In the genomic region with DNA sequence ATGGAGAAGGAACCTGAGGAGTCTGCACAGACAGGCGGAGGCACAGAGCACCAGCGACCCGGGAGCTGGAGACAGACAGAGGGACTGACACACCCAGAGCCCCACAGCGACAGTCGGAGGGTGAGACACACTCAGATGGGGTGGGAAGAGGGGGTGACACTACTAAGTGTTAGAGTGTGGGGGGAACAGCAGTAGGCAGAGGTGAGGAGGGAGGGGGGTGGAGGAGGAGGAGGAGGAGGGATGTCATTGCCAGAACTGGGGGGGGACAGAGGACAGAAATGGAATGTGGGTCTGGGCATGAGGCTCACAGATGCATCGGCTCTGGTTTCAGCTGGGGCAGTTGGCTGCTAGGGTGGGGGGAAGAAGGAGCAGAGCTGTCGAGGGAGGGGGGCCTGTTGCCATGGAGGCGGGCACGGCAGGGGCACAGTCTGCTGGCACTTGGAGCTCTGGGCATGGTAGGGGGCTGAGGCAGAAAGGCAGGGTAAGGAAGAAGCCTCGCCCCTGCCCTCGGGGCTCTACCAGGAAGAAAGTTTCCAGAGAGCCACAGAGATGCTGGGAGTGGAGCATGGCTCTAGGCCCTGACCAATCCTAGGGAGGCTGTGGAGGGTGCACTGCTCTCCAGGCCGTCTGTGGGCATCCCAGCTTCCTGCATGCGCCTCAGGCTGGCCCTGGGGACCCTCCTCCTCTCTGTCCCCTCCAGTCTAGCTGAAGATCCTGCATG, we compare ENCODE assay signal across 14 cellular contexts. TPM values are rescaled to one million over a fixed set of nuclear protein-coding genes. Genes with fewer than 3 reads are reported as not detected.
DNase-seq lines count a peak whose midpoint lies in the region; ATAC-seq, FAIRE-seq and TF ChIP-seq lines count a peak whose summit lies in the region.
"Had no signal": no experiment of that assay in that cellular context is flagged by ENCODE, and none has a peak within 500 bp of the region (broad histone marks: within the 10 kb centered on the region; RNA-seq: fewer than 3 reads in every experiment).

No MANE protein-coding gene starts in this region.

- in situ Hi-C loops in IMR-90 (cut with MboI; ENCODE audit: low sequenced_read_pairs), result no loop called here

- H3K4me1 Mint-ChIP-seq in astrocyte (ENCODE audit: low read depth, unreplicated experiment), result peaks cover 81% of the 10 kb centered on the region
- H3K4me1 Mint-ChIP-seq in naive thymus-derived CD8-positive, alpha-beta T cell, result peaks cover 32 to 73% (median 55%) of the 10 kb centered on the region in 4 donors

- CTCF ChIA-PET in IMR-90 (lab: Yijun Ruan, JAX), result interaction anchor here (0.6 to 1.3 kb wide), 3 partner anchors 9 to 21 kb away, joined by 4 to 6 read pairs (median 4); no protein-coding TSS in a partner anchor

- H4K5ac ChIP-seq in IMR-90 (ENCODE audit: low read depth, low read length), result no peak overlapping the region

- TF ChIP-seq POLR2A in IMR-90 (IDR thresholded peaks at IDR 0.05; ENCODE audit: low read depth, low read length), result no peak

- H2BK120ac ChIP-seq in IMR-90 (ENCODE audit: low read depth, low read length) (no peak overlapping the region), mesenchymal stem cell (ENCODE audit: low read depth, low read length) (no peak overlapping the region)

- H2BK15ac ChIP-seq in IMR-90 (ENCODE audit: low read depth, low read length) (no peak overlapping the region), mesenchymal stem cell (ENCODE audit: low read depth, poor library complexity, severe bottlenecking) (no peak overlapping the region)

- H4K20me1 ChIP-seq in IMR-90 (ENCODE audit: insufficient read depth, low read length) (peaks cover 51% of the 10 kb centered on the region), astrocyte (ENCODE audit: insufficient read depth, low read length) (peaks cover 95% of the 10 kb centered on the region)

- WGBS in IMR-90 (ENCODE audit: extremely low coverage in 2 of 2, insufficient read length in 1 of 2), 2 experiments, result 65% methylated on average over 7 of the region's 13 CpGs; no CpG with 5 or more reads in 1 of the 2 experiments
- 61% methylated on average over 13 of the region's 13 CpGs for WGBS in mesenchymal stem cell

- POLR2A ChIA-PET in IMR-90 (lab: Charles Lee; ENCODE audit: unreplicated experiment), result no interaction called here
- POLR2A ChIA-PET in naive thymus-derived CD8-positive, alpha-beta T cell (lab: Charles Lee), result interaction anchor here (1.0 kb wide), 1 partner anchor 11 kb away, joined by 3 read pairs; no protein-coding TSS in a partner anchor

- H3K9ac ChIP-seq in IMR-90 (ENCODE audit: low read depth, low read length) (no peak overlapping the region), astrocyte (ENCODE audit: low read length) (no peak overlapping the region), mesenchymal stem cell (ENCODE audit: low read length) (peak overlapping the region; percentile 42)
- H3K9ac ChIP-seq: parathyroid adenoma had no signal

- no peak overlapping the region for H3K4me3 ChIP-seq in IMR-90 (ENCODE audit: insufficient read depth, low read depth, low read length)
- H3K4me3 ChIP-seq in astrocyte (ENCODE audit: insufficient read depth, low read depth, low read length), result no peak overlapping the region
- no peak overlapping the region for H3K4me3 ChIP-seq in mesenchymal stem cell (ENCODE audit: insufficient read depth in 1 of 2, low read depth in 1 of 2, low read length in 2 of 2)

- H2BK12ac ChIP-seq in mesenchymal stem cell (ENCODE audit: low read length in 2 of 2), result peak overlapping the region in 1 of 2 experiments; percentile 57

- TF ChIP-seq CTCF in IMR-90 (conservative IDR thresholded peaks at IDR 0.05; ENCODE audit: low read depth, low read length) (no peak), astrocyte (IDR thresholded peaks at IDR 0.05; ENCODE audit: insufficient read depth, low read depth, low read length) (no peak)

- H2AFZ ChIP-seq in IMR-90 (replicated peaks; ENCODE audit: low read length, poor library complexity), result peak overlapping the region; percentile 46
- H2AFZ ChIP-seq in astrocyte (ENCODE audit: low read depth, low read length), result no peak overlapping the region
- no peak overlapping the region for H2AFZ ChIP-seq in mesenchymal stem cell (ENCODE audit: low read depth, low read length)
- H2AFZ ChIP-seq: parathyroid adenoma had no signal

- no peak overlapping the region for H2BK5ac ChIP-seq in IMR-90 (ENCODE audit: low read depth, low read length, poor library complexity, severe bottlenecking)
- H2BK5ac ChIP-seq in mesenchymal stem cell (ENCODE audit: low read depth, low read length, poor library complexity, severe bottlenecking), result no peak overlapping the region

- peaks cover 41 to 94% of the 10 kb centered on the region in 2 experiments; a peak in 3 of 4 replicates for H3K79me1 ChIP-seq in IMR-90 (ENCODE audit: low read depth in 1 of 2, low read length in 2 of 2)
- H3K79me1 ChIP-seq in mesenchymal stem cell (replicated peaks; ENCODE audit: low read length, poor library complexity, severe bottlenecking), result peaks cover 33% of the 10 kb centered on the region

- FAIRE-seq in astrocyte (lab: Jason Lieb, UNC), result no peak

- H3K36me3 ChIP-seq in IMR-90 (ENCODE audit: control insufficient read depth, insufficient read depth, low read length) (no peaks in the 10 kb centered on the region), astrocyte (ENCODE audit: insufficient read depth, low read length) (no peaks in the 10 kb centered on the region), mesenchymal stem cell (ENCODE audit: control insufficient read depth in 1 of 2, insufficient read depth in 2 of 2, low read depth in 1 of 2, low read length in 2 of 2) (peaks cover 0 to 22% of the 10 kb centered on the region in 2 experiments)

- BruUV-seq in IMR-90 (replicated peaks; lab: Mats Ljungman, UMichigan), result no TSS peak

- H3K14ac ChIP-seq in IMR-90 (replicated peaks; ENCODE audit: low read depth, low read length), result 0 out of 2 replicates have a peak overlapping the region, but pooled peaks have one; percentile 19
- H3K14ac ChIP-seq in mesenchymal stem cell (ENCODE audit: low read length in 2 of 2), result peak overlapping the region in 1 of 2 experiments; percentile 15

- no peak overlapping the region for H3K27ac ChIP-seq in IMR-90 (ENCODE audit: insufficient read depth, low read length)
- no peak overlapping the region for H3K27ac ChIP-seq in astrocyte (ENCODE audit: low read depth, low read length)
- H3K27ac ChIP-seq in mesenchymal stem cell (ENCODE audit: low read length, poor library complexity, severe bottlenecking), result peak overlapping the region; percentile 17
- peak overlapping the region; percentile 40 for H3K27ac ChIP-seq in temporal lobe (ENCODE audit: low read depth, low read length)
- H3K27ac ChIP-seq: parathyroid adenoma had no signal

- peak overlapping the region; percentile 6 for H2AK5ac ChIP-seq in IMR-90 (ENCODE audit: low read depth, low read length)
- H2AK5ac ChIP-seq in mesenchymal stem cell (ENCODE audit: low read length, severe bottlenecking), result no peak overlapping the region

- no peak for TF ChIP-seq RAD21 in IMR-90 (IDR thresholded peaks at IDR 0.05; ENCODE audit: low read length)

- H3K9me3 ChIP-seq in IMR-90 (ENCODE audit: control insufficient read depth, insufficient read depth, low read length) (no peaks in the 10 kb centered on the region), astrocyte (ENCODE audit: insufficient read depth, low read depth, low read length) (no peaks in the 10 kb centered on the region), mesenchymal stem cell (ENCODE audit: control insufficient read depth, low read length) (no peaks in the 10 kb centered on the region)

- H3K4ac ChIP-seq in IMR-90 (ENCODE audit: low read depth, low read length), result peak overlapping the region; percentile 33; the same call in 1 of the 2 replicates
- peak overlapping the region in 1 of 2 experiments; percentile 32 for H3K4ac ChIP-seq in mesenchymal stem cell (ENCODE audit: low read depth in 1 of 2, low read length in 2 of 2)

- H3K9me1 ChIP-seq in IMR-90 (ENCODE audit: insufficient read depth, low read length), result peaks cover 32% of the 10 kb centered on the region

- H3K4me3 Mint-ChIP-seq in astrocyte (ENCODE audit: unreplicated experiment), result peak overlapping the region; percentile 51
- H3K4me3 Mint-ChIP-seq in naive thymus-derived CD8-positive, alpha-beta T cell, result peak overlapping the region in 2 of 10 donors; percentile 26 to 45
- H3K4me3 Mint-ChIP-seq: activated CD4-positive, alpha-beta memory T cell treated with anti-CD3 and anti-CD28 coated beads for 36 hours; activated naive CD8-positive, alpha-beta T cell treated with anti-CD3 and anti-CD28 coated beads, Interleukin-2, amount 10 ng/mL, durations not matched to agents 7 days and 5 days had no signal

- H3K27me3 Mint-ChIP-seq in astrocyte (ENCODE audit: low read depth, unreplicated experiment), result no peaks in the 10 kb centered on the region
- H3K27me3 Mint-ChIP-seq in naive thymus-derived CD8-positive, alpha-beta T cell, result no peaks in the 10 kb centered on the region
- H3K27me3 Mint-ChIP-seq: activated CD4-positive, alpha-beta memory T cell treated with anti-CD3 and anti-CD28 coated beads for 36 hours; activated naive CD8-positive, alpha-beta T cell treated with anti-CD3 and anti-CD28 coated beads, Interleukin-2, amount 10 ng/mL, durations not matched to agents 7 days and 5 days had no signal

- H3K18ac ChIP-seq in IMR-90 (ENCODE audit: low read depth, low read length), result no peak overlapping the region; the same call in 1 of the 2 replicates
- H3K18ac ChIP-seq in mesenchymal stem cell (ENCODE audit: low read depth in 1 of 2, low read length in 2 of 2), result peak overlapping the region; percentile 23 to 43

- DNase-seq in IMR-90 (no peak), astrocyte (ENCODE audit: low read depth) (no peak), mesenchymal stem cell (no peak), retina (no peak)
- no peak for DNase-seq in NK-92 treated with Interleukin-12 subunit alpha and Interleukin-12 subunit beta, amount 100 ng/mL, for 24 hours (lab: John Stamatoyannopoulos, UW)
- DNase-seq in naive thymus-derived CD8-positive, alpha-beta T cell, result no peak
- DNase-seq: activated CD4-positive, alpha-beta memory T cell treated with anti-CD3 and anti-CD28 coated beads for 36 hours; activated naive CD8-positive, alpha-beta T cell treated with anti-CD3 and anti-CD28 coated beads, Interleukin-2, amount 10 ng/mL, durations not matched to agents 7 days and 5 days; DMS153; Kasumi-1; NCI-H345 had no signal

- dilution Hi-C loops in IMR-90 (cut with HindIII; ENCODE audit: low sequenced_read_pairs, unreplicated experiment), result no loop called here

- H2BK20ac ChIP-seq in IMR-90 (ENCODE audit: low read depth, low read length), result no peak overlapping the region

- H4K8ac ChIP-seq in IMR-90 (ENCODE audit: low read depth in 2 of 2, low read length in 2 of 2), result no peak overlapping the region
- H4K8ac ChIP-seq in mesenchymal stem cell (ENCODE audit: low read length), result peak overlapping the region; percentile 20

- peak overlapping the region; percentile 77 for H3K27ac Mint-ChIP-seq in astrocyte (ENCODE audit: unreplicated experiment)
- peak overlapping the region in 1 of 10 donors; percentile 56 for H3K27ac Mint-ChIP-seq in naive thymus-derived CD8-positive, alpha-beta T cell
- H3K27ac Mint-ChIP-seq: activated CD4-positive, alpha-beta memory T cell treated with anti-CD3 and anti-CD28 coated beads for 36 hours; activated naive CD8-positive, alpha-beta T cell treated with anti-CD3 and anti-CD28 coated beads, Interleukin-2, amount 10 ng/mL, durations not matched to agents 7 days and 5 days had no signal

- H3K4me2 ChIP-seq in IMR-90 (ENCODE audit: low read depth, low read length) (no peak overlapping the region; the same call in 1 of the 2 replicates), astrocyte (ENCODE audit: low read length) (no peak overlapping the region), mesenchymal stem cell (ENCODE audit: low read length, poor library complexity, severe bottlenecking) (no peak overlapping the region)

- no peaks in the 10 kb centered on the region for H3K9me3 Mint-ChIP-seq in astrocyte (ENCODE audit: unreplicated experiment)
- H3K9me3 Mint-ChIP-seq in naive thymus-derived CD8-positive, alpha-beta T cell, result no peaks in the 10 kb centered on the region
- H3K9me3 Mint-ChIP-seq: activated CD4-positive, alpha-beta memory T cell treated with anti-CD3 and anti-CD28 coated beads for 36 hours; activated naive CD8-positive, alpha-beta T cell treated with anti-CD3 and anti-CD28 coated beads, Interleukin-2, amount 10 ng/mL, durations not matched to agents 7 days and 5 days had no signal

- ATAC-seq in IMR-90 (ENCODE audit: low read depth) (peak; percentile 4; the same call in 1 of the 2 replicates), HG02885 (IDR thresholded peaks at IDR 0.05; ENCODE audit: poor library complexity, unreplicated experiment) (no peak)
- ATAC-seq in naive thymus-derived CD8-positive, alpha-beta T cell, result no peak

- no peak overlapping the region for H3K56ac ChIP-seq in IMR-90 (ENCODE audit: extremely low read depth, insufficient read depth, low read length)

- H3K4me1 ChIP-seq in IMR-90 (ENCODE audit: control insufficient read depth, insufficient read depth, low read length) (peaks cover 59% of the 10 kb centered on the region), astrocyte (ENCODE audit: insufficient read depth, low read length) (peaks cover 43% of the 10 kb centered on the region), mesenchymal stem cell (ENCODE audit: control insufficient read depth, insufficient read depth, low read depth, low read length) (peaks cover 83% of the 10 kb centered on the region)

- peaks cover 8% of the 10 kb centered on the region for H3K36me3 Mint-ChIP-seq in astrocyte (ENCODE audit: low read depth, unreplicated experiment)
- H3K36me3 Mint-ChIP-seq in naive thymus-derived CD8-positive, alpha-beta T cell, result no peaks in the 10 kb centered on the region
- H3K36me3 Mint-ChIP-seq: activated CD4-positive, alpha-beta memory T cell treated with anti-CD3 and anti-CD28 coated beads for 36 hours; activated naive CD8-positive, alpha-beta T cell treated with anti-CD3 and anti-CD28 coated beads, Interleukin-2, amount 10 ng/mL, durations not matched to agents 7 days and 5 days had no signal

- peak overlapping the region; percentile 4; the same call in 1 of the 2 replicates for H4K91ac ChIP-seq in IMR-90 (ENCODE audit: insufficient read depth, low read depth, low read length)
- peak overlapping the region; percentile 44 for H4K91ac ChIP-seq in mesenchymal stem cell (ENCODE audit: low read length)

- intact Hi-C loops in IMR-90 (cut with micrococcal nuclease), result no loop called here

- H3K27me3 ChIP-seq in IMR-90 (ENCODE audit: control insufficient read depth, insufficient read depth, low read length) (no peaks in the 10 kb centered on the region), astrocyte (ENCODE audit: insufficient read depth, low read length) (no peaks in the 10 kb centered on the region), mesenchymal stem cell (ENCODE audit: control insufficient read depth in 1 of 2, insufficient read depth in 1 of 2, low read length in 2 of 2) (no peaks in the 10 kb centered on the region)

- H3K23ac ChIP-seq in IMR-90 (ENCODE audit: low read depth, low read length), result peak overlapping the region; percentile 44; the same call in 1 of the 2 replicates
- no peak overlapping the region for H3K23ac ChIP-seq in mesenchymal stem cell (ENCODE audit: low read length in 2 of 2)

- peaks cover 71% of the 10 kb centered on the region for H3K79me2 ChIP-seq in astrocyte (ENCODE audit: insufficient read depth, low read length)

- peak overlapping the region; percentile 22 for H2AK9ac ChIP-seq in IMR-90 (replicated peaks; ENCODE audit: low read depth, low read length, poor library complexity)

RNA-seq across cellular contexts. Expression of a gene that starts 37.3 kb away (rescaled TPM):
- total RNA-seq in IMR-90 (2012; rRNA removed) (1.7 and 2.0 TPM in 2 replicates), astrocyte (74.0 and 75.7 TPM in 2 replicates), temporal lobe (16.5 TPM)
- 11.6 and 16.1 TPM in 2 replicates for polyA plus RNA-seq in IMR-90 (2012; rRNA removed)
- polyA plus RNA-seq in IMR-90 (2012; cell fraction: cytosol; rRNA removed), result 4.9 and 11.5 TPM in 2 replicates
- polyA plus RNA-seq in IMR-90 (2012; cell fraction: nucleus; rRNA removed; ENCODE audit: low replicate concordance), result 25.9 and 46.8 TPM in 2 replicates
- polyA plus RNA-seq in mesenchymal stem cell (2013, experiment 1 of 2), result 27.0 TPM
- polyA plus RNA-seq in mesenchymal stem cell (2013, experiment 2 of 2), result 24.1 TPM
- 10 to 100 TPM; 19.6 to 24.7 TPM for total RNA-seq in naive thymus-derived CD8-positive, alpha-beta T cell
- polyA plus RNA-seq in naive thymus-derived CD8-positive, alpha-beta T cell, result 1 to 10 TPM in 2 of 3 donors, under 1 TPM in 1; 0.57 to 2.4 (median 1.0) TPM

Comparison
In these comparisons a context has a peak if more than half of its experiments do, and no peak if none do; other contexts are left out.
1. H3K27ac ChIP-seq: peak in mesenchymal stem cell (single experiment) and temporal lobe (single experiment); none in IMR-90 (single experiment) and astrocyte (single experiment).